ENCODE assay signal across 8 cellular contexts in genomic region chr11:10305964-10306918, GRCh38. TPM values are rescaled to one million over a fixed set of nuclear protein-coding genes. Genes with fewer than 3 reads are reported as not detected.
A peak's percentile ranks its signal among the peaks of the same experiment; 100 is the strongest.
DNase-seq lines count a peak whose midpoint lies in the region; ATAC-seq and TF ChIP-seq lines count a peak whose summit lies in the region.

No MANE protein-coding gene starts in this region.

- H3K9ac ChIP-seq in MM.1S (ENCODE audit: low read length) = peak overlapping the region; percentile 97

- no peak for TF ChIP-seq CTCF in MM.1S (IDR thresholded peaks at IDR 0.05; ENCODE audit: low read length)
- peak; percentile 6 for TF ChIP-seq CTCF in brain microvascular endothelial cell (IDR thresholded peaks at IDR 0.05; ENCODE audit: low read depth, low read length, missing control alignments)
- no peak for TF ChIP-seq CTCF in left lung (IDR thresholded peaks at IDR 0.05)

- peaks cover 17% of the 10 kb centered on the region for H3K36me3 ChIP-seq in MM.1S (replicated peaks; ENCODE audit: insufficient read depth, low read length)
- H3K36me3 ChIP-seq in brain microvascular endothelial cell (replicated peaks) = peaks cover 20% of the 10 kb centered on the region
- H3K36me3 ChIP-seq in left lung = peaks cover 0 to 14% of the 10 kb centered on the region in 2 donors

- H3K9me3 ChIP-seq in MM.1S (replicated peaks; ENCODE audit: insufficient read depth, low read length) (no peaks in the 10 kb centered on the region), left lung (no peaks in the 10 kb centered on the region)

- H4K20me1 ChIP-seq in MM.1S (ENCODE audit: insufficient read depth, low read length) = 0 out of 2 replicates have a peak, but pooled peaks cover 7% of the 10 kb centered on the region

- H2AFZ ChIP-seq in MM.1S (ENCODE audit: low read length) = no peak overlapping the region

- DNase-seq in DMS53 treated with DMSO at 0.1 percent for 48 hours (lab: John Stamatoyannopoulos, UW; ENCODE audit: unreplicated experiment) (peak; percentile 28), MM.1S (peak; percentile 32), brain microvascular endothelial cell (no peak), left lung (peak in 1 of 2 donors; percentile 82), substantia nigra (lab: John Stamatoyannopoulos, UW) (peak in 10 of 49 donors; percentile 20 to 49 (median 37)), NCI-H187 (lab: John Stamatoyannopoulos, UW) (no peak)

- peaks cover 27% of the 10 kb centered on the region for H3K4me1 ChIP-seq in MM.1S (ENCODE audit: low read length)
- H3K4me1 ChIP-seq in left lung = peaks cover 27 to 78% of the 10 kb centered on the region in 2 donors

- H3K27me3 ChIP-seq in MM.1S (replicated peaks; ENCODE audit: insufficient read depth, low read length) = no peaks in the 10 kb centered on the region
- H3K27me3 ChIP-seq in brain microvascular endothelial cell (replicated peaks) = no peaks in the 10 kb centered on the region
- H3K27me3 ChIP-seq in left lung = peaks cover 0 to 38% of the 10 kb centered on the region in 2 donors

- intact Hi-C loops in left lung (cut with DNase I) = loop anchor here (5.0 to 10.0 kb wide), 3 partner anchors 99 to 551 kb away; no protein-coding TSS in a partner anchor

- H3K4me3 ChIP-seq in MM.1S (ENCODE audit: low read length) = peak overlapping the region; percentile 96
- peak overlapping the region; percentile 95 for H3K4me3 ChIP-seq in brain microvascular endothelial cell (ENCODE audit: low read depth, low read length)
- H3K4me3 ChIP-seq in left lung = peak overlapping the region; percentile 37 to 60

- peak overlapping the region; percentile 95 for H3K4me2 ChIP-seq in MM.1S (ENCODE audit: low read depth, low read length)

- H3F3A ChIP-seq in MM.1S (ENCODE audit: insufficient read depth, low read length) = peaks cover 90% of the 10 kb centered on the region

- ATAC-seq in left lung (no peak), HG02678 (IDR thresholded peaks at IDR 0.05; ENCODE audit: unreplicated experiment) (no peak), GM18907 (IDR thresholded peaks at IDR 0.05; ENCODE audit: unreplicated experiment) (no peak)

- H3K27ac ChIP-seq in MM.1S (ENCODE audit: low read length) (peak overlapping the region; percentile 97), brain microvascular endothelial cell (peak overlapping the region; percentile 62), left lung (peak overlapping the region; percentile 35 to 94), substantia nigra (ENCODE audit: low read depth, low read length, poor library complexity, severe bottlenecking) (peak overlapping the region; percentile 60)

- H3K79me2 ChIP-seq in MM.1S (ENCODE audit: low read length) = peaks cover 66% of the 10 kb centered on the region

- no peaks in the 10 kb centered on the region for H3K9me2 ChIP-seq in MM.1S (replicated peaks; ENCODE audit: insufficient read depth, low read length)

- in situ Hi-C loops in brain microvascular endothelial cell (cut with HindIII; ENCODE audit: low pct_ligation_motif_present, low sequenced_read_pairs) = loop anchor here (25.0 kb wide), 1 partner anchor 319 kb away; no protein-coding TSS in a partner anchor

RNA-seq across cellular contexts. Expression of gene ADM, which starts 1.4 kb away (rescaled TPM):
- total RNA-seq in left lung = 10 to 100 TPM in 1 of 2 donors, 1 to 10 TPM in 1; 7.3 to 51.4 TPM

RNA-seq across cellular contexts. Expression of gene SBF2, which starts 12.2 kb away (rescaled TPM):
- total RNA-seq in left lung = 10 to 100 TPM; 25.7 to 34.0 TPM

Comparison
In these comparisons a context has a peak if more than half of its experiments do, and no peak if none do; other contexts are left out.
1. DNase-seq: peak in DMS53 treated with DMSO at 0.1 percent for 48 hours (single experiment) and MM.1S (single experiment); none in brain microvascular endothelial cell (single experiment) and NCI-H187 (0 of 2).
2. Peak in every context shown above with its lines, with median percentiles within 50 percentile points of each other: H3K27ac ChIP-seq and H3K4me3 ChIP-seq.